In the genomic region with DNA sequence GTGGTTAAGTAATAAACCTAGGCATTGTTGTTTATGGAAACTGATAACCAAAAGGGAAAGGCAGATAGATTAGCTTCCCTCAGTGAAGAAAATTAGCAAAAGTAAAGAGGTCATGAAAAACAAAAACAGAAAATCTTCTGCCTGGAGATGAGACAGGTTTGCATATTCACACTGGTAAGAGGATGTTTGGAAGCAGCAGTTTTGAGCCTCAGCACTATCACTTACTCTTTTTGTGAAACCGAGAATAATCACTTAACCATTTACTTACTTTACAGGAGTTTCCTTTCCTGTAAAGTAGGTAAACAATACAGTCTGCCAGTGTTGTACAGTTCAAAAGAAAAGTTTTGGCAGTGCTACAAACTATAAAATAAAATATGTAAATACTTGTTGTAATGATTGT, we compare ENCODE assay signal across 11 cellular contexts. TPM values are rescaled to one million over a fixed set of nuclear protein-coding genes. Genes with fewer than 3 reads are reported as not detected.
A peak's percentile ranks its signal among the peaks of the same experiment; 100 is the strongest.
DNase-seq lines count a peak whose midpoint lies in the region; ATAC-seq and FAIRE-seq lines count a peak whose summit lies in the region.
"Had no signal": no experiment of that assay in that cellular context is flagged by ENCODE, and none has a peak within 500 bp of the region (broad histone marks: within the 10 kb centered on the region; RNA-seq: fewer than 3 reads in every experiment).

No MANE protein-coding gene starts in this region.

- ATAC-seq in GM18861 (IDR thresholded peaks at IDR 0.05; ENCODE audit: unreplicated experiment) (peak; percentile 99), GM21381 (IDR thresholded peaks at IDR 0.05; ENCODE audit: unreplicated experiment) (peak; percentile 99), HG02973 (IDR thresholded peaks at IDR 0.05; ENCODE audit: unreplicated experiment) (peak; percentile 98)
- ATAC-seq in activated CD4-positive, CD25-positive, alpha-beta regulatory T cell treated with anti-CD3 and anti-CD28 coated beads, Interleukin-2, amount 50 U/mL, for 24 hours, result no peak

- FAIRE-seq in HTR-8/SVneo (lab: Jason Lieb, UNC), result peak; percentile 51
- FAIRE-seq: RCC 7860 had no signal

- intact Hi-C loops in cardiac septum (cut with DNase I), result no loop called here

- no peak for DNase-seq in HTR-8/SVneo (ENCODE audit: insufficient read length, low spot score)
- DNase-seq in MV-4-11 (lab: John Stamatoyannopoulos, UW), result no peak
- no peak for DNase-seq in cardiac septum (ENCODE audit: low spot score)
- DNase-seq in HuH-7 (ENCODE audit: low spot score), result no peak
- DNase-seq: activated gamma-delta T cell; CD8-positive, alpha-beta memory T cell had no signal

RNA-seq across cellular contexts. Expression of a gene that starts 35.5 kb away (rescaled TPM):
- 7.8 TPM for total RNA-seq in cardiac septum

Comparison
In these comparisons a context has a peak if more than half of its experiments do, and no peak if none do; other contexts are left out.
1. ATAC-seq: peak in GM18861 (single experiment), GM21381 (single experiment) and HG02973 (single experiment); none in activated CD4-positive, CD25-positive, alpha-beta regulatory T cell treated with anti-CD3 and anti-CD28 coated beads, Interleukin-2, amount 50 U/mL, for 24 hours (0 of 2).